1 cellular context compared by ENCODE assay signal in genomic region chr15:92886229-92886628, GRCh38.
A peak's percentile ranks its signal among the peaks of the same experiment; 100 is the strongest.
TF ChIP-seq lines count a peak whose summit lies in the region.

No MANE protein-coding gene starts in this region.

TF ChIP-seq in HEK293, 187 proteins besides CTCF, POLR2A, EP300 and RAD21 (continued from another document):
- TF ChIP-seq ZNF341 (tag by site-specific recombination; IDR thresholded peaks at IDR 0.05; ENCODE audit: low read depth) (no peak), ZEB2 (tag by site-specific recombination; IDR thresholded peaks at IDR 0.05) (no peak), ZNF600 (tag by site-specific recombination; IDR thresholded peaks at IDR 0.05) (0 out of 2 replicates have a peak, but pooled peaks have one; percentile 15), ZNF148 (tag by site-specific recombination; IDR thresholded peaks at IDR 0.05; ENCODE audit: borderline replicate concordance) (no peak)
